Comparison of ENCODE assay signal across 1 cellular context in genomic region chr19:8321067-8321759, GRCh38.
TF ChIP-seq lines count a peak whose summit lies in the region.

Gene NDUFA7 (minus strand): TSS chr19:8321375. CDS start chr19:8321358, 17 bp downstream.
Gene RPS28 (plus strand): TSS chr19:8321496. CDS start chr19:8321531, 35 bp downstream.

TF ChIP-seq in HepG2, 621 proteins besides CTCF, POLR2A, EP300 and RAD21 (continued from another document and continues in another):
- TF ChIP-seq ZSCAN5A (CRISPR knock-in tag; IDR thresholded peaks at IDR 0.05; ENCODE audit: borderline replicate concordance) (0 out of 2 replicates have a peak, but pooled peaks have one; percentile 46), ZNF766 (CRISPR knock-in tag; IDR thresholded peaks at IDR 0.05; ENCODE audit: borderline replicate concordance) (no peak; the same call in 1 of the 2 replicates), ZNF280D (CRISPR knock-in tag; IDR thresholded peaks at IDR 0.05) (no peak), HHEX (CRISPR knock-in tag; IDR thresholded peaks at IDR 0.05) (no peak), HMGA1 (CRISPR knock-in tag; conservative IDR thresholded peaks at IDR 0.05) (no peak), PHF8 (CRISPR knock-in tag; IDR thresholded peaks at IDR 0.05) (peak; percentile 94), ZNF24 (IDR thresholded peaks at IDR 0.05) (no peak), AGO2 (optimal IDR thresholded peaks at IDR 0.05; ENCODE audit: low read depth, low read length) (no peak), TBX3 (IDR thresholded peaks at IDR 0.05; ENCODE audit: borderline replicate concordance) (no peak), FOSL2 (CRISPR knock-in tag; IDR thresholded peaks at IDR 0.05) (peak; percentile 60), AKNA (CRISPR knock-in tag; IDR thresholded peaks at IDR 0.05; ENCODE audit: borderline replicate concordance) (0 out of 2 replicates have a peak, but pooled peaks have one; percentile 19), MAZ (IDR thresholded peaks at IDR 0.05; ENCODE audit: borderline replicate concordance, low read depth, low read length) (0 out of 2 replicates have a peak, but pooled peaks have one; percentile 46), MAZ (CRISPR knock-in tag; IDR thresholded peaks at IDR 0.05; ENCODE audit: low read depth) (peak; percentile 96), AHDC1 (CRISPR knock-in tag; IDR thresholded peaks at IDR 0.05; ENCODE audit: borderline replicate concordance) (no peak), MLLT10 (CRISPR knock-in tag; IDR thresholded peaks at IDR 0.05) (no peak), E2F5 (CRISPR knock-in tag; conservative IDR thresholded peaks at IDR 0.05) (0 out of 2 replicates have a peak, but pooled peaks have one; percentile 23), SMAD9 (CRISPR knock-in tag; IDR thresholded peaks at IDR 0.05) (no peak), ERF (CRISPR knock-in tag; IDR thresholded peaks at IDR 0.05) (peak; percentile 79; the same call in 1 of the 2 replicates), ZNF839 (CRISPR knock-in tag; IDR thresholded peaks at IDR 0.05; ENCODE audit: borderline replicate concordance) (peak; percentile 40; the same call in 1 of the 2 replicates), ZNF329 (CRISPR knock-in tag; IDR thresholded peaks at IDR 0.05; ENCODE audit: low read depth) (0 out of 2 replicates have a peak, but pooled peaks have one; percentile 28), NR1H2 (CRISPR knock-in tag; IDR thresholded peaks at IDR 0.05; ENCODE audit: borderline replicate concordance, low read depth) (0 out of 2 replicates have a peak, but pooled peaks have one; percentile 76), RBM39 (IDR thresholded peaks at IDR 0.05; ENCODE audit: low read depth, low read length, poor library complexity, severe bottlenecking) (peak; percentile 57), ZNF10 (CRISPR knock-in tag; IDR thresholded peaks at IDR 0.05; ENCODE audit: borderline replicate concordance, low read depth) (no peak), ZNF3 (CRISPR knock-in tag; IDR thresholded peaks at IDR 0.05) (no peak), NR2F6 (IDR thresholded peaks at IDR 0.05) (no peak), NR2F6 (CRISPR knock-in tag; IDR thresholded peaks at IDR 0.05) (peak; percentile 54; the same call in 1 of the 2 replicates), ESRRA (CRISPR knock-in tag; IDR thresholded peaks at IDR 0.05; ENCODE audit: low read depth) (0 out of 2 replicates have a peak, but pooled peaks have one; percentile 32), SYNCRIP (IDR thresholded peaks at IDR 0.05; ENCODE audit: insufficient read depth, low read depth, low read length) (no peak), ZNF318 (CRISPR knock-in tag; IDR thresholded peaks at IDR 0.05) (0 out of 2 replicates have a peak, but pooled peaks have one; percentile 2), ZNF326 (CRISPR knock-in tag; IDR thresholded peaks at IDR 0.05; ENCODE audit: borderline replicate concordance) (no peak), RBAK (CRISPR knock-in tag; IDR thresholded peaks at IDR 0.05) (no peak), CCAR2 (optimal IDR thresholded peaks at IDR 0.05; ENCODE audit: low read depth, low read length) (no peak)
